ENCODE assay signal across 13 cellular contexts in the genomic region with DNA sequence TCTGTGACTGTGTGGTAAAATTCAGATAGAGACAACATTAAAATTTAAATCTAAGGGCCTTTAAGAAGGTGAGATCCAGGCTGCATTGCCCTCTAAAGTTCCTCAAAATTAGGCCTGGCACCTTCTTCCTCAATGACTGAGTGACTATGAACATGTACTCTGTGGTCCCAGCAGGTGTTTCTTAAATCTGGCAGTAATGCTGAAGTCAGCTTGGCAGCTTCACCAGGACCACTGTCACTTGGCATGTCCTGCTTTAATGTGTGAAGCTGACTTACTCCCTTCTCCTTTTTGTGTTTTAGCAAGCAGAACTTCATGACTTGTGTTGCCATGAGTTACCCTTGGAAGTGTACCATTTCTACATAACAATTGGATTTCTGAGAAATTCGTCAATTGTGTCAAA.
DNase-seq lines count a peak whose midpoint lies in the region; ATAC-seq and TF ChIP-seq lines count a peak whose summit lies in the region.
"Had no signal": no experiment of that assay in that cellular context is flagged by ENCODE, and none has a peak within 500 bp of the region (broad histone marks: within the 10 kb centered on the region; RNA-seq: fewer than 3 reads in every experiment).

No MANE protein-coding gene starts in this region.

- TF ChIP-seq POLR2A in lower leg skin (IDR thresholded peaks at IDR 0.05): no peak

- DNase-seq in DMS79 treated with DMSO at 0.1 percent for 48 hours (lab: John Stamatoyannopoulos, UW) (peak; percentile 68), NCI-H1105 (lab: John Stamatoyannopoulos, UW) (peak; percentile 60), NCI-H446 treated with DMSO at 0.1 percent for 48 hours (lab: John Stamatoyannopoulos, UW) (peak; percentile 69), cerebellum (ENCODE audit: low spot score) (peak; percentile 74), lower leg skin (ENCODE audit: low spot score in 2 of 2) (no peak), cortex of kidney (lab: John Stamatoyannopoulos, UW) (no peak), left lobe of liver (ENCODE audit: low spot score) (no peak)
- DNase-seq: CD4-positive, alpha-beta T cell; HFFc6; KG1; Peyer's patch; SHP77 had no signal

- H3K4me3 ChIP-seq in lower leg skin (ENCODE audit: low read depth, poor library complexity, severe bottlenecking): no peak overlapping the region
- H3K4me3 ChIP-seq: Peyer's patch had no signal

- intact Hi-C loops in lower leg skin (cut with DNase I; ENCODE audit: low total_unique reads): no loop called here

- 34 to 42% methylated on average over 1 of the region's 1 CpG for WGBS in lower leg skin, 2 donors

- no peak for ATAC-seq in left lobe of liver
- ATAC-seq: SK-N-SH treated with all-trans-retinoic acid at 6 μM for 48 hours had no signal

- TF ChIP-seq CTCF in lower leg skin (IDR thresholded peaks at IDR 0.05): no peak

Comparison
In these comparisons a context has a peak if more than half of its experiments do, and no peak if none do; other contexts are left out.
1. DNase-seq: peak in DMS79 treated with DMSO at 0.1 percent for 48 hours (single experiment), NCI-H1105 (single experiment), NCI-H446 treated with DMSO at 0.1 percent for 48 hours (single experiment) and cerebellum (single experiment); none in lower leg skin (0 of 2), cortex of kidney (single experiment) and left lobe of liver (single experiment).